Comparison of ENCODE assay signal across 27 cellular contexts in the genomic region with DNA sequence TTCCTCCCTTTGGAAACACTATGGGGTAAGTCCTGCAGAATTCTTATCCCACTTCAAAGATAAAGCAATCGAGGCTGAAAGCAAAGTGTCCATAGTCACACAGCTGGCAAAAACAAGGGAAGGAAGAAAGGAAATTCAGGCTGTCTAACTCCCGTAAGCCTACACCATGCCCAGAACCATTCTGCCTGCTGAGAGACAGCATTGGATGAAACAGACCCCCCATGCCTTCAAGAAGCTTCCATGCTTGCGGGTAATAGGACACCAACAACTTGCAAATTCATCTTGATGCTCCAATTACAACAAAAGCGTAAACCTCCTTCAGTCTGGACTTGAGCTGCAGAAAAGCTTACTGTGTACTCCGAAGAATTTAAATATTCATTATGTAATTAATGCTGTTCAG.
"Had no signal": no experiment of that assay in that cellular context is flagged by ENCODE, and none has a peak within 500 bp of the region (broad histone marks: within the 10 kb centered on the region; RNA-seq: fewer than 3 reads in every experiment).

No MANE protein-coding gene starts in this region.

- ATAC-seq: esophagus mucosa; gastrocnemius medialis; left cardiac atrium; left lung; naive thymus-derived CD4-positive, alpha-beta T cell; psoas muscle; right cardiac atrium; stimulated activated naive CD8-positive, alpha-beta T cell treated with anti-CD3 and anti-CD28 coated beads, Interleukin-15, amount 100 ng/mL, for 72 hours had no signal

- H3K9me3 Mint-ChIP-seq: endodermal cell; nephron; stimulated activated naive CD8-positive, alpha-beta T cell treated with anti-CD3 and anti-CD28 coated beads, Interleukin-15, amount 100 ng/mL, for 72 hours had no signal

- H3K4me1 ChIP-seq: gastrocnemius medialis, left lung, psoas muscle, spleen, suprapubic skin, vagina had no signal

- H3K27ac ChIP-seq: dorsolateral prefrontal cortex, epithelial cell of prostate, gastrocnemius medialis, left lung, ovary, psoas muscle, sigmoid colon, spleen, suprapubic skin, vagina had no signal

- DNase-seq: dorsolateral prefrontal cortex; effector CD4-positive, alpha-beta T cell; endodermal cell; foreskin fibroblast; gastrocnemius medialis; head of caudate nucleus; left cardiac atrium; left lung; mesenchymal stem cell; midbrain; naive thymus-derived CD4-positive, alpha-beta T cell; nucleus accumbens; ovary; posterior cingulate gyrus; psoas muscle; right cardiac atrium; sigmoid colon; spleen; stimulated activated CD8-positive, alpha-beta memory T cell treated with anti-CD3 and anti-CD28 coated beads, Interleukin-4, amount 100 ng/mL, for 48 hours; stimulated activated naive CD4-positive, alpha-beta T cell; stimulated activated naive CD8-positive, alpha-beta T cell treated with anti-CD3 and anti-CD28 coated beads, Interleukin-15, amount 100 ng/mL, for 72 hours; trophoblast cell had no signal

- H3K36me3 ChIP-seq: gastrocnemius medialis, left lung, ovary, sigmoid colon, spleen, suprapubic skin, vagina had no signal

- H3K9me3 ChIP-seq: gastrocnemius medialis, left lung, ovary, psoas muscle, sigmoid colon, spleen, suprapubic skin, vagina had no signal

- H3K4me1 Mint-ChIP-seq: naive thymus-derived CD4-positive, alpha-beta T cell; stimulated activated naive CD8-positive, alpha-beta T cell treated with anti-CD3 and anti-CD28 coated beads, Interleukin-15, amount 100 ng/mL, for 72 hours had no signal

- H3K4me3 ChIP-seq: dorsolateral prefrontal cortex, gastrocnemius medialis, left lung, ovary, psoas muscle, sigmoid colon, spleen, suprapubic skin, vagina had no signal

- H3K36me3 Mint-ChIP-seq: naive thymus-derived CD4-positive, alpha-beta T cell had no signal

- H3K27ac Mint-ChIP-seq: endodermal cell; naive thymus-derived CD4-positive, alpha-beta T cell; nephron; stimulated activated naive CD8-positive, alpha-beta T cell treated with anti-CD3 and anti-CD28 coated beads, Interleukin-15, amount 100 ng/mL, for 72 hours had no signal

- H3K27me3 ChIP-seq: gastrocnemius medialis, left lung, ovary, sigmoid colon, suprapubic skin, vagina had no signal

- H3K4me3 Mint-ChIP-seq: endodermal cell; naive thymus-derived CD4-positive, alpha-beta T cell; nephron; stimulated activated naive CD8-positive, alpha-beta T cell treated with anti-CD3 and anti-CD28 coated beads, Interleukin-15, amount 100 ng/mL, for 72 hours had no signal
